ENCODE assay signal across 10 cellular contexts in genomic region chr13:45700971-45701900, GRCh38. TPM values are rescaled to one million over a fixed set of nuclear protein-coding genes. Genes with fewer than 3 reads are reported as not detected.
DNase-seq lines count a peak whose midpoint lies in the region; ATAC-seq and TF ChIP-seq lines count a peak whose summit lies in the region.
"Had no signal": no experiment of that assay in that cellular context is flagged by ENCODE, and none has a peak within 500 bp of the region (broad histone marks: within the 10 kb centered on the region; RNA-seq: fewer than 3 reads in every experiment).

No MANE protein-coding gene starts in this region.

- H3K4me1 Mint-ChIP-seq in endodermal cell: peaks cover 8% of the 10 kb centered on the region

- H3K9me3 Mint-ChIP-seq in endodermal cell: no peaks in the 10 kb centered on the region
- H3K9me3 Mint-ChIP-seq: memory B cell had no signal

- H3K9ac ChIP-seq in endodermal cell (ENCODE audit: extremely low read depth, low read length, poor library complexity, severe bottlenecking): no peak overlapping the region

- H3K4me1 ChIP-seq in endodermal cell (ENCODE audit: control insufficient read depth, insufficient read depth, low read length): no peaks in the 10 kb centered on the region

- no peak overlapping the region for H3K4me3 Mint-ChIP-seq in endodermal cell
- H3K4me3 Mint-ChIP-seq: memory B cell had no signal

- DNase-seq in endodermal cell (no peak), NCI-H146 treated with DMSO at 0.1 percent for 48 hours (lab: John Stamatoyannopoulos, UW; ENCODE audit: unreplicated experiment) (no peak), SIG-M5 treated with dmso at 0.1 percent for 504 hours (lab: John Stamatoyannopoulos, UW; ENCODE audit: unreplicated experiment) (no peak), DMS153 treated with DMSO at 0.1 percent for 48 hours (lab: John Stamatoyannopoulos, UW; ENCODE audit: unreplicated experiment) (no peak), islet precursor cell (no peak)
- DNase-seq: activated CD8-positive, alpha-beta memory T cell treated with anti-CD3 and anti-CD28 coated beads, Interleukin-2, amount 50 U/mL, for 4 hours had no signal

- ATAC-seq in GM18517 (IDR thresholded peaks at IDR 0.05; ENCODE audit: unreplicated experiment) (peak; percentile 60), GM21360 (IDR thresholded peaks at IDR 0.05; ENCODE audit: unreplicated experiment) (peak; percentile 54), HG03097 (IDR thresholded peaks at IDR 0.05; ENCODE audit: low FRiP score, unreplicated experiment) (peak; percentile 48)

- H3K36me3 ChIP-seq in endodermal cell (ENCODE audit: control insufficient read depth, insufficient read depth, low read length): no peaks in the 10 kb centered on the region

- 82 to 84% methylated on average over 4 of the region's 4 CpGs for WGBS in endodermal cell (ENCODE audit: insufficient coverage in 1 of 2, insufficient read length in 1 of 2), 2 experiments

- H3K27ac Mint-ChIP-seq in endodermal cell: no peak overlapping the region
- H3K27ac Mint-ChIP-seq: memory B cell had no signal

- TF ChIP-seq CTCF in endodermal cell (conservative IDR thresholded peaks at IDR 0.05): peak; percentile 65

- H3K4me3 ChIP-seq in endodermal cell (ENCODE audit: low read length): no peak overlapping the region

- no peak overlapping the region for H3K27ac ChIP-seq in endodermal cell (ENCODE audit: low read depth, low read length)

- no peaks in the 10 kb centered on the region for H3K27me3 ChIP-seq in endodermal cell (ENCODE audit: control insufficient read depth, insufficient read depth, low read length, poor library complexity, severe bottlenecking)

- H3K9me3 ChIP-seq in endodermal cell (ENCODE audit: control insufficient read depth, low read length): no peaks in the 10 kb centered on the region

- no peaks in the 10 kb centered on the region for H3K27me3 Mint-ChIP-seq in endodermal cell (ENCODE audit: insufficient read depth)

- no peaks in the 10 kb centered on the region for H3K36me3 Mint-ChIP-seq in endodermal cell (ENCODE audit: low read depth)
- H3K36me3 Mint-ChIP-seq: memory B cell had no signal

RNA-seq across cellular contexts. Expression of gene CBY2, which starts 0.9 kb away (rescaled TPM):
- not detected for total RNA-seq in endodermal cell
- polyA plus RNA-seq in endodermal cell (2013, experiment 1 of 2): not detected
- polyA plus RNA-seq in endodermal cell (2013, experiment 2 of 2): not detected
